ENCODE assay signal across 1 cellular context in genomic region chr3:46535746-46536145, GRCh38.
A peak's percentile ranks its signal among the peaks of the same experiment; 100 is the strongest.
TF ChIP-seq lines count a peak whose summit lies in the region.

No MANE protein-coding gene starts in this region.

TF ChIP-seq in K562, 482 proteins besides CTCF, POLR2A, EP300 and RAD21 (continued from another document):
- TF ChIP-seq MGA (IDR thresholded peaks at IDR 0.05), result no peak
- peak; percentile 73; the same call in 1 of the 2 replicates for TF ChIP-seq BCOR (IDR thresholded peaks at IDR 0.05)
- peak; percentile 75 for TF ChIP-seq ESRRA (IDR thresholded peaks at IDR 0.05; ENCODE audit: borderline replicate concordance, low read depth)
- TF ChIP-seq ZMIZ1 (IDR thresholded peaks at IDR 0.05; ENCODE audit: low read depth in 2 of 2, low read length in 2 of 2), result no peak
- TF ChIP-seq SMARCE1 (IDR thresholded peaks at IDR 0.05), result no peak
